21 cellular contexts compared by ENCODE assay signal in the genomic region with DNA sequence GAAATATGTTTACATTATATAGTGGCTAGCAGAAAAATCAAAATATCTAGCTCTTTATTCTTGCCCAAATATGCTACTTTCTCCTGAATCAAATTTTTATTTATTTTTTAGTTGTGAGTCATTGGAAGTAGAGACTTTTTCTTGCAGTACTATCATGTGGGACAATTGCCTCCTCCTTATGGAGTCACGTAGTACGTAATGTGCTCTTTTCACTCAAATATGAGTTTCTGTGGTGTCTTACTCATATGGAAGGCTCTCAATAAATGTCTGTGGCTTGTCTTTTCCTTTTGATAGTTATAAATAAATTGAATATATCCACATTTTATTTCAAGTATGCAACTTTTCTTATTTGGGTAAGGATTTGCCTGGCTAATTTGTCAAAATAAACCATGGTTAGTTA.
DNase-seq lines count a peak whose midpoint lies in the region; ATAC-seq and TF ChIP-seq lines count a peak whose summit lies in the region.
"Had no signal": no experiment of that assay in that cellular context is flagged by ENCODE, and none has a peak within 500 bp of the region (broad histone marks: within the 10 kb centered on the region; RNA-seq: fewer than 3 reads in every experiment).

No MANE protein-coding gene starts in this region.

- no peaks in the 10 kb centered on the region for H3K36me3 ChIP-seq in gastrocnemius medialis

- H3K4me3 Mint-ChIP-seq in naive thymus-derived CD8-positive, alpha-beta T cell: no peak overlapping the region
- H3K4me3 Mint-ChIP-seq: B cell, CD14-positive monocyte had no signal

- H3K27me3 ChIP-seq in gastrocnemius medialis: no peaks in the 10 kb centered on the region

- no peak overlapping the region for H3K27ac Mint-ChIP-seq in naive thymus-derived CD8-positive, alpha-beta T cell
- H3K27ac Mint-ChIP-seq: B cell, CD14-positive monocyte had no signal

- no peaks in the 10 kb centered on the region for H3K9me3 ChIP-seq in gastrocnemius medialis
- H3K9me3 ChIP-seq: A549 had no signal

- DNase-seq in HS-27A (ENCODE audit: low read depth) (peak; percentile 29), astrocyte of the hippocampus (ENCODE audit: low read depth, low spot score) (peak; percentile 56), fibroblast of pulmonary artery (ENCODE audit: low read depth) (peak; percentile 31), skeletal muscle cell (ENCODE audit: low read depth) (peak; percentile 58), NCI-H510A treated with DMSO at 0.1 percent for 48 hours (lab: John Stamatoyannopoulos, UW) (no peak), gastrocnemius medialis (no peak)
- DNase-seq in naive thymus-derived CD8-positive, alpha-beta T cell: no peak
- DNase-seq: GOT3, KG1, NCI-H1105, NCI-H146, NCI-H2029, NCI-H226, NCI-H524 treated with DMSO at 0.1 percent for 48 hours had no signal

- H3K9me3 Mint-ChIP-seq in naive thymus-derived CD8-positive, alpha-beta T cell: peaks cover 3 to 32% (median 15%) of the 10 kb centered on the region in 9 donors

- TF ChIP-seq CTCF in fibroblast of pulmonary artery (IDR thresholded peaks at IDR 0.05; ENCODE audit: low read length, missing control alignments) (no peak), gastrocnemius medialis (IDR thresholded peaks at IDR 0.05 in 4 of 5, conservative IDR thresholded peaks at IDR 0.05 in 1 of 5) (no peak)

- no peaks in the 10 kb centered on the region for H3K4me1 ChIP-seq in gastrocnemius medialis
- H3K4me1 ChIP-seq: A549 had no signal

- TF ChIP-seq POLR2A in gastrocnemius medialis (IDR thresholded peaks at IDR 0.05): no peak

- POLR2A ChIA-PET in naive thymus-derived CD8-positive, alpha-beta T cell (lab: Charles Lee): no interaction called here

- no peaks in the 10 kb centered on the region for H3K4me1 Mint-ChIP-seq in naive thymus-derived CD8-positive, alpha-beta T cell
- H3K4me1 Mint-ChIP-seq: B cell, CD14-positive monocyte had no signal

- H3K27me3 Mint-ChIP-seq in naive thymus-derived CD8-positive, alpha-beta T cell: no peaks in the 10 kb centered on the region
- H3K27me3 Mint-ChIP-seq: B cell had no signal

- ATAC-seq in HG03025 (IDR thresholded peaks at IDR 0.05; ENCODE audit: low FRiP score, unreplicated experiment): no peak
- ATAC-seq in naive thymus-derived CD8-positive, alpha-beta T cell: no peak
- ATAC-seq in gastrocnemius medialis: no peak
- ATAC-seq: A549, GM12878, HCT116, Panc1 had no signal

- in situ Hi-C loops in gastrocnemius medialis (cut with MboI; ENCODE audit: low sequenced_read_pairs in 4 of 4): no loop called here

- peaks cover 0 to 6% (median 0%) of the 10 kb centered on the region in 3 donors for H3K36me3 Mint-ChIP-seq in naive thymus-derived CD8-positive, alpha-beta T cell
- H3K36me3 Mint-ChIP-seq: CD14-positive monocyte had no signal

- H3K4me3 ChIP-seq in fibroblast of pulmonary artery (replicated peaks; ENCODE audit: low read depth, low read length) (no peak overlapping the region), skeletal muscle cell (ENCODE audit: low read depth, low read length) (no peak overlapping the region), gastrocnemius medialis (no peak overlapping the region)
- H3K4me3 ChIP-seq: A549, GM12878 had no signal

- no peak overlapping the region for H3K27ac ChIP-seq in gastrocnemius medialis
- H3K27ac ChIP-seq: A549 had no signal

- intact Hi-C loops in gastrocnemius medialis (cut with DNase I; ENCODE audit: low total_unique reads): no loop called here

Comparison
In these comparisons a context has a peak if more than half of its experiments do, and no peak if none do; other contexts are left out.
1. DNase-seq: peak in HS-27A (single experiment), astrocyte of the hippocampus (single experiment), fibroblast of pulmonary artery (single experiment) and skeletal muscle cell (single experiment); none in NCI-H510A treated with DMSO at 0.1 percent for 48 hours (single experiment), naive thymus-derived CD8-positive, alpha-beta T cell (0 of 10) and gastrocnemius medialis (0 of 2).